In genomic region chr16:23865853-23866252, GRCh38 we compare ENCODE assay signal across 24 cellular contexts. TPM values are rescaled to one million over a fixed set of nuclear protein-coding genes. Genes with fewer than 3 reads are reported as not detected.
A peak's percentile ranks its signal among the peaks of the same experiment; 100 is the strongest.
DNase-seq lines count a peak whose midpoint lies in the region; ATAC-seq and TF ChIP-seq lines count a peak whose summit lies in the region.
"Had no signal": no experiment of that assay in that cellular context is flagged by ENCODE, and none has a peak within 500 bp of the region (broad histone marks: within the 10 kb centered on the region; RNA-seq: fewer than 3 reads in every experiment).

No MANE protein-coding gene starts in this region.

- no peak overlapping the region for H3K4ac ChIP-seq in H9 (ENCODE audit: low read depth, low read length)

- no peak overlapping the region for H2BK15ac ChIP-seq in H9 (ENCODE audit: low read depth, low read length)

- no peaks in the 10 kb centered on the region for H3K36me3 ChIP-seq in neutrophil
- H3K36me3 ChIP-seq: ascending aorta, heart left ventricle, thoracic aorta, WERI-Rb-1 had no signal

- H3K56ac ChIP-seq in H9 (ENCODE audit: insufficient read length, low read depth, low read length), result no peak overlapping the region

- H3K27me3 Mint-ChIP-seq in activated CD4-positive, alpha-beta T cell treated with anti-CD3 and anti-CD28 coated beads, Interleukin-2, amount 10 ng/mL, durations not matched to agents 24 days and 14 days, result no peaks in the 10 kb centered on the region
- H3K27me3 Mint-ChIP-seq in H9 (ENCODE audit: low read depth), result peaks cover 95% of the 10 kb centered on the region
- H3K27me3 Mint-ChIP-seq in activated naive CD8-positive, alpha-beta T cell treated with anti-CD3 and anti-CD28 coated beads, Interleukin-2, amount 50 U/mL, for 24 hours, result no peaks in the 10 kb centered on the region
- H3K27me3 Mint-ChIP-seq in activated T-helper 2 cell treated with anti-CD3 and anti-CD28 coated beads, Interferon-gamma antibody, Interleukin-2, Interleukin-4, amounts not matched to agents 10 μg/mL and 5 μg/mL and 100 μg/mL, durations not matched to agents 14 hours and 24 hours and 36 hours (ENCODE audit: low read depth), result no peaks in the 10 kb centered on the region

- H3T11ph ChIP-seq in H9 (ENCODE audit: low read length), result no peak overlapping the region

- H3K9me3 Mint-ChIP-seq in activated CD4-positive, alpha-beta T cell treated with anti-CD3 and anti-CD28 coated beads, Interleukin-2, amount 10 ng/mL, durations not matched to agents 24 days and 14 days, result no peaks in the 10 kb centered on the region
- H3K9me3 Mint-ChIP-seq in H9, result no peaks in the 10 kb centered on the region; a peak in 1 of 5 replicates
- H3K9me3 Mint-ChIP-seq in activated naive CD8-positive, alpha-beta T cell treated with anti-CD3 and anti-CD28 coated beads, Interleukin-2, amount 50 U/mL, for 24 hours, result no peaks in the 10 kb centered on the region
- H3K9me3 Mint-ChIP-seq in activated T-helper 2 cell treated with anti-CD3 and anti-CD28 coated beads, Interferon-gamma antibody, Interleukin-2, Interleukin-4, amounts not matched to agents 10 μg/mL and 5 μg/mL and 100 μg/mL, durations not matched to agents 14 hours and 24 hours and 36 hours, result no peaks in the 10 kb centered on the region
- H3K9me3 Mint-ChIP-seq: neural crest cell had no signal

- WGBS in H9 (ENCODE audit: extremely low coverage, insufficient read length, low lambda C conversion rate), result no CpG with 5 or more reads among the region's 2 CpGs

- no peak overlapping the region for H2AFZ ChIP-seq in H9 (ENCODE audit: low read length)

- no peak overlapping the region for H3K4me2 ChIP-seq in H9 (ENCODE audit: insufficient read depth, insufficient read length, low read length)
- H3K4me2 ChIP-seq: smooth muscle cell had no signal

- no peak overlapping the region for H3K4me3 Mint-ChIP-seq in activated CD4-positive, alpha-beta T cell treated with anti-CD3 and anti-CD28 coated beads, Interleukin-2, amount 10 ng/mL, durations not matched to agents 24 days and 14 days
- H3K4me3 Mint-ChIP-seq in H9, result no peak overlapping the region; a peak in 1 of 5 replicates
- no peak overlapping the region for H3K4me3 Mint-ChIP-seq in activated naive CD8-positive, alpha-beta T cell treated with anti-CD3 and anti-CD28 coated beads, Interleukin-2, amount 50 U/mL, for 24 hours
- H3K4me3 Mint-ChIP-seq in activated T-helper 2 cell treated with anti-CD3 and anti-CD28 coated beads, Interferon-gamma antibody, Interleukin-2, Interleukin-4, amounts not matched to agents 10 μg/mL and 5 μg/mL and 100 μg/mL, durations not matched to agents 14 hours and 24 hours and 36 hours (ENCODE audit: low read depth), result no peak overlapping the region
- H3K4me3 Mint-ChIP-seq: neural crest cell had no signal

- no peak overlapping the region for H2AK5ac ChIP-seq in H9 (ENCODE audit: insufficient read length, low read length)

- DNase-seq in activated CD4-positive, alpha-beta T cell treated with anti-CD3 and anti-CD28 coated beads, Interleukin-2, amount 10 ng/mL, durations not matched to agents 24 days and 14 days, result no peak
- no peak for DNase-seq in activated CD4-positive, alpha-beta T cell treated with anti-CD3 and anti-CD28 coated beads, Interleukin-2, amount 50 U/mL, for 48 hours
- DNase-seq in H9 (peak; percentile 71), DMS114 treated with DMSO at 0.1 percent for 48 hours (lab: John Stamatoyannopoulos, UW; ENCODE audit: unreplicated experiment) (no peak), SHP77 treated with DMSO at 0.1 percent for 48 hours (lab: John Stamatoyannopoulos, UW) (no peak)
- no peak for DNase-seq in activated naive CD8-positive, alpha-beta T cell treated with anti-CD3 and anti-CD28 coated beads, Interleukin-2, amount 50 U/mL, for 24 hours
- DNase-seq in activated T-helper 2 cell treated with anti-CD3 and anti-CD28 coated beads, Interferon-gamma antibody, Interleukin-2, Interleukin-4, amounts not matched to agents 10 μg/mL and 5 μg/mL and 100 μg/mL, durations not matched to agents 14 hours and 24 hours and 36 hours (ENCODE audit: low spot score), result no peak
- DNase-seq: activated gamma-delta T cell treated with Interleukin-2 at 50 U/mL for 16 hours, cerebellar nuclear complex, DMS79 treated with DMSO at 0.1 percent for 48 hours, GOT3, heart left ventricle, mesenchymal stem cell, NCI-H187, NCI-H446, WERI-Rb-1 had no signal

- H2BK12ac ChIP-seq in H9 (ENCODE audit: insufficient read length, low read depth, low read length), result no peak overlapping the region

- H3K27me3 ChIP-seq in H9 (ENCODE audit: insufficient read depth, low read length) (peaks cover 23% of the 10 kb centered on the region; the same call in 1 of the 2 replicates), neutrophil (no peaks in the 10 kb centered on the region)
- H3K27me3 ChIP-seq: ascending aorta had no signal

- ATAC-seq in activated naive CD8-positive, alpha-beta T cell treated with anti-CD3 and anti-CD28 coated beads, Interleukin-2, amount 50 U/mL, for 24 hours, result no peak
- ATAC-seq: heart left ventricle had no signal

- no peaks in the 10 kb centered on the region for H3K23me2 ChIP-seq in H9 (ENCODE audit: insufficient read length, low read depth, low read length, poor library complexity, severe bottlenecking)

- H3K9ac ChIP-seq in H9 (ENCODE audit: extremely low read depth, insufficient read length, low read length), result no peak overlapping the region

- H4K8ac ChIP-seq in H9 (replicated peaks; ENCODE audit: insufficient read length, low read depth, low read length), result no peak overlapping the region

- H4K5ac ChIP-seq in H9 (ENCODE audit: insufficient read length, low read depth, low read length), result no peak overlapping the region

- peaks cover 6% of the 10 kb centered on the region for H3K36me3 Mint-ChIP-seq in activated CD4-positive, alpha-beta T cell treated with anti-CD3 and anti-CD28 coated beads, Interleukin-2, amount 10 ng/mL, durations not matched to agents 24 days and 14 days (ENCODE audit: low read depth)
- H3K36me3 Mint-ChIP-seq in H9 (ENCODE audit: insufficient read depth in 1 of 3, low read depth in 3 of 3), result no peaks in the 10 kb centered on the region
- peaks cover 9% of the 10 kb centered on the region for H3K36me3 Mint-ChIP-seq in activated naive CD8-positive, alpha-beta T cell treated with anti-CD3 and anti-CD28 coated beads, Interleukin-2, amount 50 U/mL, for 24 hours (ENCODE audit: low read depth)
- peaks cover 16% of the 10 kb centered on the region for H3K36me3 Mint-ChIP-seq in activated T-helper 2 cell treated with anti-CD3 and anti-CD28 coated beads, Interferon-gamma antibody, Interleukin-2, Interleukin-4, amounts not matched to agents 10 μg/mL and 5 μg/mL and 100 μg/mL, durations not matched to agents 14 hours and 24 hours and 36 hours (ENCODE audit: low read depth)

- H3K4me3 ChIP-seq in neutrophil (ENCODE audit: low read depth in 1 of 2, low read length in 1 of 2), result no peak overlapping the region
- H3K4me3 ChIP-seq: ascending aorta, heart left ventricle, smooth muscle cell, thoracic aorta had no signal

- intact Hi-C loops in activated CD4-positive, alpha-beta T cell treated with anti-CD3 and anti-CD28 coated beads, Interleukin-2, amount 10 ng/mL, durations not matched to agents 24 days and 14 days (cut with micrococcal nuclease), result loop anchor here (5.0 kb wide), 1 partner anchor 146 kb away; no protein-coding TSS in a partner anchor
- intact Hi-C loops in activated T-helper 2 cell treated with anti-CD3 and anti-CD28 coated beads, Interferon-gamma antibody, Interleukin-2, Interleukin-4, amounts not matched to agents 10 μg/mL and 5 μg/mL and 100 μg/mL, durations not matched to agents 14 hours and 24 hours and 36 hours (cut with micrococcal nuclease), result loop anchor here (2.0 kb wide), 1 partner anchor 17 kb away; no protein-coding TSS in a partner anchor

- no peaks in the 10 kb centered on the region for H4K20me1 ChIP-seq in H9 (ENCODE audit: control insufficient read depth, insufficient read depth, insufficient read length)

- H3K27ac ChIP-seq in H9 (ENCODE audit: insufficient read length, low read depth, low read length) (no peak overlapping the region), neutrophil (peak overlapping the region; percentile 54)
- H3K27ac ChIP-seq: ascending aorta, C4-2B, heart left ventricle, thoracic aorta, WERI-Rb-1 had no signal

- H2BK20ac ChIP-seq in H9 (ENCODE audit: low read depth, low read length, poor library complexity, severe bottlenecking), result no peak overlapping the region

- no peak overlapping the region for H2BK5ac ChIP-seq in H9 (ENCODE audit: insufficient read length, low read length)

- H3K79me1 ChIP-seq in H9 (ENCODE audit: insufficient read depth, low read depth, low read length, poor library complexity, severe bottlenecking), result no peaks in the 10 kb centered on the region

- no peaks in the 10 kb centered on the region for H3K9me3 ChIP-seq in H9 (ENCODE audit: control insufficient read depth, low read depth, low read length)
- no peaks in the 10 kb centered on the region for H3K9me3 ChIP-seq in neutrophil
- H3K9me3 ChIP-seq: ascending aorta, heart left ventricle, thoracic aorta had no signal

- peaks cover 59% of the 10 kb centered on the region for H3K4me1 Mint-ChIP-seq in activated CD4-positive, alpha-beta T cell treated with anti-CD3 and anti-CD28 coated beads, Interleukin-2, amount 10 ng/mL, durations not matched to agents 24 days and 14 days
- H3K4me1 Mint-ChIP-seq in H9, result peaks cover 21 to 27% of the 10 kb centered on the region in 2 experiments
- H3K4me1 Mint-ChIP-seq in activated naive CD8-positive, alpha-beta T cell treated with anti-CD3 and anti-CD28 coated beads, Interleukin-2, amount 50 U/mL, for 24 hours, result peaks cover 89% of the 10 kb centered on the region
- H3K4me1 Mint-ChIP-seq in activated T-helper 2 cell treated with anti-CD3 and anti-CD28 coated beads, Interferon-gamma antibody, Interleukin-2, Interleukin-4, amounts not matched to agents 10 μg/mL and 5 μg/mL and 100 μg/mL, durations not matched to agents 14 hours and 24 hours and 36 hours (ENCODE audit: low read depth), result peaks cover 72% of the 10 kb centered on the region
- H3K4me1 Mint-ChIP-seq: neural crest cell had no signal

- no peak overlapping the region for H3K18ac ChIP-seq in H9 (ENCODE audit: insufficient read length, low read depth, low read length)

- H3K23ac ChIP-seq in H9 (ENCODE audit: insufficient read length, low read depth, low read length), result no peak overlapping the region

- no peaks in the 10 kb centered on the region for H3K79me2 ChIP-seq in H9 (ENCODE audit: insufficient read depth, low read length)

- H3K4me1 ChIP-seq in H9 (ENCODE audit: insufficient read depth, low read length) (peaks cover 4% of the 10 kb centered on the region), neutrophil (ENCODE audit: control insufficient read depth in 1 of 2, insufficient read depth in 1 of 2, low read depth in 1 of 2, low read length in 1 of 2) (peaks cover 84 to 88% of the 10 kb centered on the region in 2 experiments)
- H3K4me1 ChIP-seq: ascending aorta had no signal

- no peak overlapping the region for H2BK120ac ChIP-seq in H9 (ENCODE audit: low read depth, low read length, poor library complexity, severe bottlenecking)

- H3K27ac Mint-ChIP-seq in activated CD4-positive, alpha-beta T cell treated with anti-CD3 and anti-CD28 coated beads, Interleukin-2, amount 10 ng/mL, durations not matched to agents 24 days and 14 days, result peak overlapping the region; percentile 14
- H3K27ac Mint-ChIP-seq in H9, result no peak overlapping the region
- H3K27ac Mint-ChIP-seq in activated naive CD8-positive, alpha-beta T cell treated with anti-CD3 and anti-CD28 coated beads, Interleukin-2, amount 50 U/mL, for 24 hours, result peak overlapping the region; percentile 18
- no peak overlapping the region for H3K27ac Mint-ChIP-seq in activated T-helper 2 cell treated with anti-CD3 and anti-CD28 coated beads, Interferon-gamma antibody, Interleukin-2, Interleukin-4, amounts not matched to agents 10 μg/mL and 5 μg/mL and 100 μg/mL, durations not matched to agents 14 hours and 24 hours and 36 hours

- TF ChIP-seq CTCF in H9 (conservative IDR thresholded peaks at IDR 0.05), result no peak
- TF ChIP-seq CTCF in neutrophil (IDR thresholded peaks at IDR 0.05), result no peak

- H4K91ac ChIP-seq in H9 (ENCODE audit: insufficient read length, low read depth, low read length), result no peak overlapping the region

- no peak overlapping the region for H3K14ac ChIP-seq in H9 (ENCODE audit: insufficient read depth, low read length)

RNA-seq across cellular contexts. Expression of gene PRKCB, which starts 30.1 kb away (rescaled TPM):
- total RNA-seq in activated CD4-positive, alpha-beta T cell treated with anti-CD3 and anti-CD28 coated beads, Interleukin-2, amount 10 ng/mL, durations not matched to agents 24 days and 14 days, result 79.9 and 84.2 TPM in 2 replicates
- total RNA-seq in H9 (2021), result 7.0 and 7.7 TPM in 2 replicates
- total RNA-seq in activated T-helper 2 cell treated with anti-CD3 and anti-CD28 coated beads, Interferon-gamma antibody, Interleukin-2, Interleukin-4, amounts not matched to agents 10 μg/mL and 5 μg/mL and 100 μg/mL, durations not matched to agents 14 hours and 24 hours and 36 hours, result 69.0 and 69.5 TPM in 2 replicates
- total RNA-seq: MCF 10A, pulmonary artery endothelial cell had no signal

Comparison
In these comparisons a context has a peak if more than half of its experiments do, and no peak if none do; other contexts are left out.
1. H3K27ac Mint-ChIP-seq: peak in activated CD4-positive, alpha-beta T cell treated with anti-CD3 and anti-CD28 coated beads, Interleukin-2, amount 10 ng/mL, durations not matched to agents 24 days and 14 days (single experiment) and activated naive CD8-positive, alpha-beta T cell treated with anti-CD3 and anti-CD28 coated beads, Interleukin-2, amount 50 U/mL, for 24 hours (single experiment); none in H9 (0 of 3) and activated T-helper 2 cell treated with anti-CD3 and anti-CD28 coated beads, Interferon-gamma antibody, Interleukin-2, Interleukin-4, amounts not matched to agents 10 μg/mL and 5 μg/mL and 100 μg/mL, durations not matched to agents 14 hours and 24 hours and 36 hours (single experiment).